ENCODE assay signal across 2 cellular contexts in genomic region chr9:136370687-136371530, GRCh38.
TF ChIP-seq lines count a peak whose summit lies in the region.

No MANE protein-coding gene starts in this region.

TF ChIP-seq in HEK293, 187 proteins besides CTCF, POLR2A, EP300 and RAD21:
- no peak for TF ChIP-seq KLF9 (tag by site-specific recombination; IDR thresholded peaks at IDR 0.05; ENCODE audit: low read depth)
- TF ChIP-seq ZNF585B (tag by site-specific recombination; IDR thresholded peaks at IDR 0.05) = no peak
- TF ChIP-seq ZNF658 (tag by site-specific recombination; IDR thresholded peaks at IDR 0.05) = no peak
- peak; percentile 27; the same call in 1 of the 2 replicates for TF ChIP-seq ZNF600 (tag by site-specific recombination; IDR thresholded peaks at IDR 0.05)
- no peak for TF ChIP-seq ZNF664 (tag by site-specific recombination; IDR thresholded peaks at IDR 0.05)
- TF ChIP-seq ZBTB6 (tag by site-specific recombination; IDR thresholded peaks at IDR 0.05) = peak; percentile 59; the same call in 1 of the 2 replicates
- TF ChIP-seq ZNF292 (tag by site-specific recombination; IDR thresholded peaks at IDR 0.05; ENCODE audit: borderline replicate concordance, low read depth) = no peak
TF ChIP-seq in HEK293: peak in this region for 2.

TF ChIP-seq in K562, 482 proteins besides CTCF, POLR2A, EP300 and RAD21:
- TF ChIP-seq ZNF324 (CRISPR knock-in tag; IDR thresholded peaks at IDR 0.05) (no peak), L3MBTL2 (IDR thresholded peaks at IDR 0.05) (no peak), NR2F6 (CRISPR knock-in tag; IDR thresholded peaks at IDR 0.05) (no peak), KAT2B (IDR thresholded peaks at IDR 0.05; ENCODE audit: low read depth, low read length) (no peak), ZNF253 (CRISPR knock-in tag; conservative IDR thresholded peaks at IDR 0.05) (no peak), ZNF134 (CRISPR knock-in tag; conservative IDR thresholded peaks at IDR 0.05) (no peak), NCOA2 (IDR thresholded peaks at IDR 0.05; ENCODE audit: partially characterized antibody in 2 of 2) (no peak), TAF1 (IDR thresholded peaks at IDR 0.05; ENCODE audit: control insufficient read depth, extremely low read depth, insufficient read depth, low read length, severe bottlenecking) (no peak), ZBTB33 (CRISPR knock-in tag; IDR thresholded peaks at IDR 0.05) (peak; percentile 90)
- TF ChIP-seq, protein P1, sequence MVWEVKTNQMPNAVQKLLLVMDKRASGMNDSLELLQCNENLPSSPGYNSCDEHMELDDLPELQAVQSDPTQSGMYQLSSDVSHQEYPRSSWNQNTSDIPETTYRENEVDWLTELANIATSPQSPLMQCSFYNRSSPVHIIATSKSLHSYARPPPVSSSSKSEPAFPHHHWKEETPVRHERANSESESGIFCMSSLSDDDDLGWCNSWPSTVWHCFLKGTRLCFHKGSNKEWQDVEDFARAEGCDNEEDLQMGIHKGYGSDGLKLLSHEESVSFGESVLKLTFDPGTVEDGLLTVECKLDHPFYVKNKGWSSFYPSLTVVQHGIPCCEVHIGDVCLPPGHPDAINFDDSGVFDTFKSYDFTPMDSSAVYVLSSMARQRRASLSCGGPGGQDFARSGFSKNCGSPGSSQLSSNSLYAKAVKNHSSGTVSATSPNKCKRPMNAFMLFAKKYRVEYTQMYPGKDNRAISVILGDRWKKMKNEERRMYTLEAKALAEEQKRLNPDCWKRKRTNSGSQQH (CRISPR knock-in tag; IDR thresholded peaks at IDR 0.05) = no peak
- TF ChIP-seq, protein P2, sequence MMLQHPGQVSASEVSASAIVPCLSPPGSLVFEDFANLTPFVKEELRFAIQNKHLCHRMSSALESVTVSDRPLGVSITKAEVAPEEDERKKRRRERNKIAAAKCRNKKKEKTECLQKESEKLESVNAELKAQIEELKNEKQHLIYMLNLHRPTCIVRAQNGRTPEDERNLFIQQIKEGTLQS (IDR thresholded peaks at IDR 0.05) = 0 out of 2 replicates have a peak, but pooled peaks have one; percentile 7
- TF ChIP-seq, protein P2 (CRISPR knock-in tag; conservative IDR thresholded peaks at IDR 0.05) = no peak
